ENCODE assay signal across 31 cellular contexts in genomic region chr22:37103151-37103550, GRCh38. TPM values are rescaled to one million over a fixed set of nuclear protein-coding genes. Genes with fewer than 3 reads are reported as not detected.
DNase-seq lines count a peak whose midpoint lies in the region; ATAC-seq, FAIRE-seq and TF ChIP-seq lines count a peak whose summit lies in the region.
"Had no signal": no experiment of that assay in that cellular context is flagged by ENCODE, and none has a peak within 500 bp of the region (broad histone marks: within the 10 kb centered on the region; RNA-seq: fewer than 3 reads in every experiment).

No MANE protein-coding gene starts in this region.

- H3K4me1 Mint-ChIP-seq in activated CD8-positive, alpha-beta memory T cell treated with anti-CD3 and anti-CD28 coated beads, Interleukin-2, amount 10 ng/mL, durations not matched to agents 7 days and 5 days: peaks cover 27% of the 10 kb centered on the region
- H3K4me1 Mint-ChIP-seq in nephron progenitor cell: peaks cover 57% of the 10 kb centered on the region
- H3K4me1 Mint-ChIP-seq in stimulated activated effector memory CD8-positive, alpha-beta T cell treated with anti-CD3 and anti-CD28 coated beads, Interleukin-12 subunit alpha, Interleukin-12 subunit beta, amount 100 ng/mL, for 72 hours: peaks cover 65% of the 10 kb centered on the region
- H3K4me1 Mint-ChIP-seq in natural killer cell treated with Interleukin-12 subunit alpha and Interleukin-12 subunit beta and Interleukin-15 and Interleukin-18, amount 100 ng/mL, for 72 hours (ENCODE audit: low read depth in 2 of 2): peaks cover 17 to 40% of the 10 kb centered on the region in 2 donors

- no peak overlapping the region for H2BK120ac ChIP-seq in H1 (replicated peaks; ENCODE audit: low read depth, low read length)

- TF ChIP-seq CTCF in H1 (IDR thresholded peaks at IDR 0.05; ENCODE audit: control extremely low read depth in 1 of 3, insufficient read depth in 1 of 3, low read depth in 1 of 3, low read length in 3 of 3): no peak
- TF ChIP-seq CTCF in nephron progenitor cell (IDR thresholded peaks at IDR 0.05): no peak
- TF ChIP-seq CTCF in coronary artery (IDR thresholded peaks at IDR 0.05): no peak

- H4K5ac ChIP-seq in H1 (ENCODE audit: insufficient read length, low read depth, low read length): no peak overlapping the region

- FAIRE-seq in H1 (lab: Jason Lieb, UNC): no peak
- FAIRE-seq: A549, GM12878, GM12892, GM18507 had no signal

- no peak for TF ChIP-seq POLR2A in H1 (IDR thresholded peaks at IDR 0.05; ENCODE audit: control extremely low read depth in 1 of 2, low read depth in 2 of 2, low read length in 2 of 2)

- CTCF ChIA-PET in activated CD8-positive, alpha-beta memory T cell treated with anti-CD3 and anti-CD28 coated beads, Interleukin-2, amount 10 ng/mL, durations not matched to agents 7 days and 5 days (lab: Charles Lee): no interaction called here
- CTCF ChIA-PET in H1 (lab: Charles Lee; ENCODE audit: partially characterized antibody): interaction anchor here (1.0 to 1.4 kb wide), 3 partner anchors 11 to 24 kb away, joined by 3 to 5 read pairs (median 3); no protein-coding TSS in a partner anchor

- ATAC-seq in activated CD8-positive, alpha-beta memory T cell treated with anti-CD3 and anti-CD28 coated beads, Interleukin-2, amount 10 ng/mL, durations not matched to agents 7 days and 5 days: no peak
- no peak for ATAC-seq in stimulated activated effector memory CD8-positive, alpha-beta T cell treated with anti-CD3 and anti-CD28 coated beads, Interleukin-12 subunit alpha, Interleukin-12 subunit beta, amount 100 ng/mL, for 72 hours
- ATAC-seq in natural killer cell treated with Interleukin-12 subunit alpha and Interleukin-12 subunit beta and Interleukin-15 and Interleukin-18, amount 100 ng/mL, for 72 hours: no peak
- ATAC-seq: A549 had no signal

- H2BK5ac ChIP-seq in H1 (ENCODE audit: low read depth, low read length): no peak overlapping the region

- 70% methylated on average over 17 of the region's 18 CpGs; no CpG with 5 or more reads in 1 of the 2 experiments for WGBS in H1 (ENCODE audit: extremely low coverage in 1 of 2, insufficient coverage in 1 of 2, insufficient read length in 1 of 2, insufficient replicate concordance in 2 of 2, low coverage in 1 of 2, low lambda C conversion rate in 2 of 2, missing lambda C conversion rate in 1 of 2), 2 experiments

- H3K23ac ChIP-seq in H1 (ENCODE audit: insufficient read length): no peak overlapping the region

- no peaks in the 10 kb centered on the region for H3K27me3 Mint-ChIP-seq in activated CD8-positive, alpha-beta memory T cell treated with anti-CD3 and anti-CD28 coated beads, Interleukin-2, amount 10 ng/mL, durations not matched to agents 7 days and 5 days
- peaks cover 41% of the 10 kb centered on the region for H3K27me3 Mint-ChIP-seq in nephron progenitor cell (ENCODE audit: low read depth, poor library complexity)
- H3K27me3 Mint-ChIP-seq in natural killer cell treated with Interleukin-12 subunit alpha and Interleukin-12 subunit beta and Interleukin-15 and Interleukin-18, amount 100 ng/mL, for 72 hours: no peaks in the 10 kb centered on the region
- H3K27me3 Mint-ChIP-seq: CD4-positive, alpha-beta T cell had no signal

- TF ChIP-seq RAD21 in H1 (IDR thresholded peaks at IDR 0.05 in 1 of 2, conservative IDR thresholded peaks at IDR 0.05 in 1 of 2; ENCODE audit: low read depth in 2 of 2, low read length in 2 of 2): no peak

- H3K14ac ChIP-seq in H1 (ENCODE audit: insufficient read length): no peak overlapping the region

- H3K36me3 ChIP-seq in H1 (ENCODE audit: control insufficient read depth in 2 of 4, insufficient read depth in 4 of 4, low read length in 3 of 4): no peaks in the 10 kb centered on the region
- H3K36me3 ChIP-seq: BLaER1 treated with 17β-estradiol and CSF1 and Interleukin-3, amounts not matched to agents 10 nM and 100 nM had no signal

- no peaks in the 10 kb centered on the region for H3K9me3 Mint-ChIP-seq in activated CD8-positive, alpha-beta memory T cell treated with anti-CD3 and anti-CD28 coated beads, Interleukin-2, amount 10 ng/mL, durations not matched to agents 7 days and 5 days (ENCODE audit: low read depth)
- no peaks in the 10 kb centered on the region for H3K9me3 Mint-ChIP-seq in nephron progenitor cell
- no peaks in the 10 kb centered on the region for H3K9me3 Mint-ChIP-seq in stimulated activated effector memory CD8-positive, alpha-beta T cell treated with anti-CD3 and anti-CD28 coated beads, Interleukin-12 subunit alpha, Interleukin-12 subunit beta, amount 100 ng/mL, for 72 hours
- no peaks in the 10 kb centered on the region for H3K9me3 Mint-ChIP-seq in natural killer cell treated with Interleukin-12 subunit alpha and Interleukin-12 subunit beta and Interleukin-15 and Interleukin-18, amount 100 ng/mL, for 72 hours
- H3K9me3 Mint-ChIP-seq: CD4-positive, alpha-beta T cell; CD8-positive, alpha-beta memory T cell had no signal

- peak overlapping the region; percentile 8 for H4K91ac ChIP-seq in H1 (replicated peaks; ENCODE audit: insufficient read length, low read length)

- peak overlapping the region; percentile 54 for H4K8ac ChIP-seq in H1 (ENCODE audit: extremely low read depth, insufficient read depth, low read length)

- no peaks in the 10 kb centered on the region; the same call in 1 of the 2 replicates for H3K23me2 ChIP-seq in H1 (ENCODE audit: low read depth, low read length)

- H3K27ac Mint-ChIP-seq in activated CD8-positive, alpha-beta memory T cell treated with anti-CD3 and anti-CD28 coated beads, Interleukin-2, amount 10 ng/mL, durations not matched to agents 7 days and 5 days: no peak overlapping the region
- H3K27ac Mint-ChIP-seq in nephron progenitor cell: peak overlapping the region; percentile 66
- H3K27ac Mint-ChIP-seq in stimulated activated effector memory CD8-positive, alpha-beta T cell treated with anti-CD3 and anti-CD28 coated beads, Interleukin-12 subunit alpha, Interleukin-12 subunit beta, amount 100 ng/mL, for 72 hours: peak overlapping the region; percentile 60
- no peak overlapping the region for H3K27ac Mint-ChIP-seq in natural killer cell treated with Interleukin-12 subunit alpha and Interleukin-12 subunit beta and Interleukin-15 and Interleukin-18, amount 100 ng/mL, for 72 hours
- H3K27ac Mint-ChIP-seq: B cell; CD4-positive, alpha-beta T cell; CD8-positive, alpha-beta memory T cell had no signal

- no peak overlapping the region for H2BK15ac ChIP-seq in H1 (ENCODE audit: low read length)

- no peak overlapping the region for H2BK20ac ChIP-seq in H1 (ENCODE audit: low read length)

- H2BK12ac ChIP-seq in H1 (ENCODE audit: low read depth, low read length): no peak overlapping the region

- no peak overlapping the region for H3K4me2 ChIP-seq in H1 (ENCODE audit: insufficient read depth in 1 of 2, low read depth in 2 of 2, low read length in 2 of 2)
- H3K4me2 ChIP-seq: A549 had no signal

- H3K36me3 Mint-ChIP-seq in activated CD8-positive, alpha-beta memory T cell treated with anti-CD3 and anti-CD28 coated beads, Interleukin-2, amount 10 ng/mL, durations not matched to agents 7 days and 5 days: no peaks in the 10 kb centered on the region
- no peaks in the 10 kb centered on the region for H3K36me3 Mint-ChIP-seq in nephron progenitor cell (ENCODE audit: low read depth)
- peaks cover 24% of the 10 kb centered on the region for H3K36me3 Mint-ChIP-seq in stimulated activated effector memory CD8-positive, alpha-beta T cell treated with anti-CD3 and anti-CD28 coated beads, Interleukin-12 subunit alpha, Interleukin-12 subunit beta, amount 100 ng/mL, for 72 hours
- no peaks in the 10 kb centered on the region for H3K36me3 Mint-ChIP-seq in natural killer cell treated with Interleukin-12 subunit alpha and Interleukin-12 subunit beta and Interleukin-15 and Interleukin-18, amount 100 ng/mL, for 72 hours
- H3K36me3 Mint-ChIP-seq: CD8-positive, alpha-beta memory T cell had no signal

- H2AFZ ChIP-seq in H1 (ENCODE audit: low read length): 0 out of 2 replicates have a peak overlapping the region, but pooled peaks have one; percentile 7

- no peak overlapping the region for H3K18ac ChIP-seq in H1 (ENCODE audit: extremely low read depth, low read length)

- no peak overlapping the region for H3K4ac ChIP-seq in H1 (replicated peaks; ENCODE audit: insufficient read length, low read depth, low read length)

- H3K27me3 ChIP-seq in H1 (replicated peaks in 1 of 4; ENCODE audit: control insufficient read depth in 3 of 4, extremely low read depth in 1 of 4, insufficient read depth in 3 of 4, low read length in 3 of 4): 0 out of 7 replicates have a peak, but pooled peaks cover 0 to 3% (median 0%) of the 10 kb centered on the region in 4 experiments
- H3K27me3 ChIP-seq: BLaER1 treated with 17β-estradiol and CSF1 and Interleukin-3, amounts not matched to agents 10 nM and 100 nM had no signal

- no peak overlapping the region for H3K4me3 Mint-ChIP-seq in activated CD8-positive, alpha-beta memory T cell treated with anti-CD3 and anti-CD28 coated beads, Interleukin-2, amount 10 ng/mL, durations not matched to agents 7 days and 5 days
- no peak overlapping the region for H3K4me3 Mint-ChIP-seq in nephron progenitor cell
- H3K4me3 Mint-ChIP-seq in stimulated activated effector memory CD8-positive, alpha-beta T cell treated with anti-CD3 and anti-CD28 coated beads, Interleukin-12 subunit alpha, Interleukin-12 subunit beta, amount 100 ng/mL, for 72 hours: no peak overlapping the region
- H3K4me3 Mint-ChIP-seq in natural killer cell treated with Interleukin-12 subunit alpha and Interleukin-12 subunit beta and Interleukin-15 and Interleukin-18, amount 100 ng/mL, for 72 hours: no peak overlapping the region
- H3K4me3 Mint-ChIP-seq: B cell; CD4-positive, alpha-beta T cell; CD8-positive, alpha-beta memory T cell had no signal

- no peaks in the 10 kb centered on the region for H3K79me2 ChIP-seq in H1 (ENCODE audit: control insufficient read depth in 1 of 2, insufficient read depth in 2 of 2, low read length in 2 of 2)

- POLR2A ChIA-PET in H1 (lab: Charles Lee; ENCODE audit: partially characterized antibody): no interaction called here

- no peaks in the 10 kb centered on the region for H4K20me1 ChIP-seq in H1 (replicated peaks in 1 of 2; ENCODE audit: control insufficient read depth in 1 of 2, insufficient read depth in 2 of 2, low read length in 2 of 2)

- no peak overlapping the region for H2AK5ac ChIP-seq in H1 (ENCODE audit: low read depth, low read length)

- DNase-seq in activated CD8-positive, alpha-beta memory T cell treated with anti-CD3 and anti-CD28 coated beads, Interleukin-2, amount 50 U/mL, for 48 hours: peak; percentile 50
- no peak for DNase-seq in activated CD8-positive, alpha-beta memory T cell treated with anti-CD3 and anti-CD28 coated beads, Interleukin-2, amount 10 ng/mL, durations not matched to agents 7 days and 5 days
- DNase-seq in H1 (ENCODE audit: low read depth in 1 of 2, low spot score in 2 of 2) (no peak), nephron progenitor cell (no peak), OCI-M2 (lab: John Stamatoyannopoulos, UW; ENCODE audit: unreplicated experiment) (no peak), coronary artery (ENCODE audit: low spot score) (no peak)
- DNase-seq in stimulated activated effector memory CD8-positive, alpha-beta T cell treated with anti-CD3 and anti-CD28 coated beads, Interleukin-12 subunit alpha, Interleukin-12 subunit beta, amount 100 ng/mL, for 72 hours (ENCODE audit: low spot score in 2 of 2): no peak
- DNase-seq in natural killer cell treated with Interleukin-12 subunit alpha and Interleukin-12 subunit beta and Interleukin-15 and Interleukin-18, amount 100 ng/mL, for 72 hours (ENCODE audit: low spot score): no peak
- DNase-seq: AML-193; CD4-positive, alpha-beta T cell; CD8-positive, alpha-beta memory T cell; COR-L47; DMS 273 treated with DMSO at 0.1 percent for 48 hours; DMS153; DMS53; DMS79; DND-41; EL; GDM1 had no signal

- no peaks in the 10 kb centered on the region; a peak in 1 of 7 replicates for H3K4me1 ChIP-seq in H1 (replicated peaks in 1 of 4; ENCODE audit: control insufficient read depth in 3 of 4, insufficient read depth in 4 of 4, low read length in 3 of 4)
- H3K4me1 ChIP-seq: A549 had no signal

- no peak overlapping the region for H3K4me3 ChIP-seq in H1 (ENCODE audit: extremely low read depth in 1 of 4, insufficient read depth in 2 of 4, low read depth in 3 of 4, low read length in 4 of 4)
- H3K4me3 ChIP-seq in coronary artery: no peak overlapping the region
- H3K4me3 ChIP-seq: A549; BLaER1 treated with 17β-estradiol and CSF1 and Interleukin-3, amounts not matched to agents 10 nM and 100 nM; GM12878 had no signal

- no peak overlapping the region for H3K9ac ChIP-seq in H1 (replicated peaks in 1 of 4; ENCODE audit: extremely low read depth in 1 of 4, low read depth in 3 of 4, low read length in 3 of 4)
- H3K9ac ChIP-seq: BLaER1 treated with 17β-estradiol and CSF1 and Interleukin-3, amounts not matched to agents 10 nM and 100 nM had no signal

- H3K56ac ChIP-seq in H1 (replicated peaks; ENCODE audit: insufficient read length, low read depth, low read length): no peak overlapping the region

- H3K27ac ChIP-seq in H1 (ENCODE audit: low read depth, low read length): no peak overlapping the region
- no peak overlapping the region for H3K27ac ChIP-seq in coronary artery
- H3K27ac ChIP-seq: 22Rv1; A549; BLaER1 treated with 17β-estradiol and CSF1 and Interleukin-3, amounts not matched to agents 10 nM and 100 nM; C4-2B had no signal

- no peaks in the 10 kb centered on the region for H3K79me1 ChIP-seq in H1 (ENCODE audit: low read depth, low read length)

- H3K9me3 ChIP-seq in H1 (ENCODE audit: insufficient read depth in 2 of 2, low read depth in 1 of 2, low read length in 1 of 2): no peaks in the 10 kb centered on the region
- H3K9me3 ChIP-seq: A549; BLaER1 treated with 17β-estradiol and CSF1 and Interleukin-3, amounts not matched to agents 10 nM and 100 nM had no signal

- TF ChIP-seq EP300 in H1 (IDR thresholded peaks at IDR 0.05; ENCODE audit: borderline replicate concordance in 1 of 2, low read depth in 2 of 2, low read length in 2 of 2): no peak

RNA-seq across cellular contexts. Expression of gene TMPRSS6, which starts 6.4 kb away (rescaled TPM):
- total RNA-seq in activated CD8-positive, alpha-beta memory T cell treated with anti-CD3 and anti-CD28 coated beads, Interleukin-2, amount 10 ng/mL, durations not matched to agents 7 days and 5 days: 1 to 10 TPM; 1.3 to 3.3 TPM
- not detected in 2 replicates for total RNA-seq in H1 (2021; fragmentation: NEBNext Ultra II Directional; extraction: Animal tissue kit (Norgen Biotek cat#: 25700))
- polyA plus RNA-seq in H1 (2011; rRNA removed): 0.02 and 0.05 TPM in 2 replicates
- 0.06 TPM for polyA plus RNA-seq in H1 (2011; cell fraction: cytosol; rRNA removed)
- polyA plus RNA-seq in H1 (2011; cell fraction: nucleus; rRNA removed): 0.19 TPM
- polyA plus RNA-seq in H1 (2012, experiment 1 of 2): 0.13 to 0.27 TPM (median 0.19 TPM) in 4 replicates
- 0.09 TPM for polyA plus RNA-seq in H1 (2012, experiment 2 of 2)
- 0.02 TPM for polyA plus RNA-seq in H1 (2013, experiment 1 of 2)
- 0.02 TPM for polyA plus RNA-seq in H1 (2013, experiment 2 of 2)
- not detected in 2 replicates for polyA minus RNA-seq in H1 (2011; rRNA and poly(A)+ RNA removed)
- polyA minus RNA-seq in H1 (2011; cell fraction: cytosol; rRNA and poly(A)+ RNA removed): not detected
- not detected for polyA minus RNA-seq in H1 (2011; cell fraction: nucleus; rRNA and poly(A)+ RNA removed)
- total RNA-seq in natural killer cell treated with Interleukin-12 subunit alpha and Interleukin-12 subunit beta and Interleukin-15 and Interleukin-18, amount 100 ng/mL, for 72 hours: 1 to 10 TPM; 1.8 to 1.9 TPM
- total RNA-seq: A172, B cell, Daoy, G401 had no signal
- polyA plus RNA-seq: A549, BJ had no signal

RNA-seq across cellular contexts. Expression of gene IL2RB, which starts 46.6 kb away (rescaled TPM):
- 100 to 1,000 TPM; 376 to 468 TPM for total RNA-seq in activated CD8-positive, alpha-beta memory T cell treated with anti-CD3 and anti-CD28 coated beads, Interleukin-2, amount 10 ng/mL, durations not matched to agents 7 days and 5 days
- total RNA-seq in H1 (2021; fragmentation: NEBNext Ultra II Directional; extraction: Animal tissue kit (Norgen Biotek cat#: 25700)): 0.67 and 1.3 TPM in 2 replicates
- 0.67 and 1.1 TPM in 2 replicates for polyA plus RNA-seq in H1 (2011; rRNA removed)
- 0.48 TPM for polyA plus RNA-seq in H1 (2011; cell fraction: cytosol; rRNA removed)
- polyA plus RNA-seq in H1 (2011; cell fraction: nucleus; rRNA removed): 0.96 TPM
- 0.55 to 0.76 TPM (median 0.72 TPM) in 4 replicates for polyA plus RNA-seq in H1 (2012, experiment 1 of 2)
- 0.80 TPM for polyA plus RNA-seq in H1 (2012, experiment 2 of 2)
- polyA plus RNA-seq in H1 (2013, experiment 1 of 2): 1.6 TPM
- 1.6 TPM for polyA plus RNA-seq in H1 (2013, experiment 2 of 2)
- 0.85 and 1.0 TPM in 2 replicates for polyA minus RNA-seq in H1 (2011; rRNA and poly(A)+ RNA removed)
- 1.0 TPM for polyA minus RNA-seq in H1 (2011; cell fraction: cytosol; rRNA and poly(A)+ RNA removed)
- polyA minus RNA-seq in H1 (2011; cell fraction: nucleus; rRNA and poly(A)+ RNA removed): 0.60 TPM
- total RNA-seq in natural killer cell treated with Interleukin-12 subunit alpha and Interleukin-12 subunit beta and Interleukin-15 and Interleukin-18, amount 100 ng/mL, for 72 hours: 100 to 1,000 TPM; 508 to 635 TPM
- total RNA-seq: A172, Daoy, G401 had no signal

RNA-seq across cellular contexts. Expression of gene KCTD17, which starts 51.6 kb away (rescaled TPM):
- total RNA-seq in activated CD8-positive, alpha-beta memory T cell treated with anti-CD3 and anti-CD28 coated beads, Interleukin-2, amount 10 ng/mL, durations not matched to agents 7 days and 5 days: 10 to 100 TPM; 47.7 to 53.4 TPM
- total RNA-seq in H1 (2021; fragmentation: NEBNext Ultra II Directional; extraction: Animal tissue kit (Norgen Biotek cat#: 25700)): 35.8 and 39.4 TPM in 2 replicates
- polyA plus RNA-seq in H1 (2011; rRNA removed): 44.0 and 69.0 TPM in 2 replicates
- 47.9 TPM for polyA plus RNA-seq in H1 (2011; cell fraction: cytosol; rRNA removed)
- 87.7 TPM for polyA plus RNA-seq in H1 (2011; cell fraction: nucleus; rRNA removed)
- polyA plus RNA-seq in H1 (2012, experiment 1 of 2): 24.9 to 38.8 TPM (median 38.0 TPM) in 4 replicates
- 36.2 TPM for polyA plus RNA-seq in H1 (2012, experiment 2 of 2)
- polyA plus RNA-seq in H1 (2013, experiment 1 of 2): 21.4 TPM
- 23.8 TPM for polyA plus RNA-seq in H1 (2013, experiment 2 of 2)
- 22.1 and 45.1 TPM in 2 replicates for polyA minus RNA-seq in H1 (2011; rRNA and poly(A)+ RNA removed)
- 20.6 TPM for polyA minus RNA-seq in H1 (2011; cell fraction: cytosol; rRNA and poly(A)+ RNA removed)
- polyA minus RNA-seq in H1 (2011; cell fraction: nucleus; rRNA and poly(A)+ RNA removed): 27.7 TPM
- total RNA-seq in natural killer cell treated with Interleukin-12 subunit alpha and Interleukin-12 subunit beta and Interleukin-15 and Interleukin-18, amount 100 ng/mL, for 72 hours: 10 to 100 TPM; 30.5 to 43.8 TPM

Comparison
In these comparisons a context has a peak if more than half of its experiments do, and no peak if none do; other contexts are left out.
1. H3K27ac Mint-ChIP-seq: peak in nephron progenitor cell (single experiment) and stimulated activated effector memory CD8-positive, alpha-beta T cell treated with anti-CD3 and anti-CD28 coated beads, Interleukin-12 subunit alpha, Interleukin-12 subunit beta, amount 100 ng/mL, for 72 hours (single experiment); none in activated CD8-positive, alpha-beta memory T cell treated with anti-CD3 and anti-CD28 coated beads, Interleukin-2, amount 10 ng/mL, durations not matched to agents 7 days and 5 days (single experiment) and natural killer cell treated with Interleukin-12 subunit alpha and Interleukin-12 subunit beta and Interleukin-15 and Interleukin-18, amount 100 ng/mL, for 72 hours (0 of 2).
2. RNA of gene IL2RB, which starts 46.6 kb away (total RNA-seq): 508 to 635 TPM in natural killer cell treated with Interleukin-12 subunit alpha and Interleukin-12 subunit beta and Interleukin-15 and Interleukin-18, amount 100 ng/mL, for 72 hours and 376 to 468 TPM in activated CD8-positive, alpha-beta memory T cell treated with anti-CD3 and anti-CD28 coated beads, Interleukin-2, amount 10 ng/mL, durations not matched to agents 7 days and 5 days; 0.67 to 1.3 TPM in H1; every median in the first group is over 100 times any median in the second.